ENCODE assay signal across 1 cellular context in the genomic region with DNA sequence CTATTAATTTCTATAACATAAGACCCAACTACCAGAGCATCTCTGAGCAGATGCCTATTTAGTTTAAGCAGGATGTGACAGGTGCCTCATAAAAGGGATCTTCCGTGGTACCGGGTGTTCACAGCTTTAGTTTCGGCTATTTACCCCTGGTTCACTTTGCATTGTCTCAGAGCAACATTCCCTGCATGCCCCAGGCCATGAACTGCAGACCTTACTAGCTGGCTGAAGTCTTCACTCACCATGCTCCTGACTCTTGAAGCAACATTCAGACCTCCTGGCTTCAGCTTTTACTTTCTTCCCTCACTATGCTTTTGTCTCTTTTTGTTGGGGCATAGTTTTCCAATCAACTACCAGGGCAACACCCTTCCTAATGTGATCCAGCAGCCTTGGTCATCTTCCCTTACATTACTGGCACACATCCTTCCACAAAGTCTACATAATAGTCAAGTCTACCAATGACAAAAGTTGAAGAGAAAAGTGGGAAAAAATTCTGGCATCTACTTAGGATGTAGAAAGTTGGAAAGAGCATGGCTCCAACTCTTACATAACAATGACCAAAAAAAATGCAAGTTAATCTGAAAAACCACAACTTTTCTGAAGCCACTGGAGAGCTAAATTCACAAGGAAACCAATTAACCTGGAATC.
TF ChIP-seq lines count a peak whose summit lies in the region.

No MANE protein-coding gene starts in this region.

TF ChIP-seq in H1, 55 proteins besides CTCF, POLR2A, EP300 and RAD21 (continued from another document):
- TF ChIP-seq, protein P1, sequence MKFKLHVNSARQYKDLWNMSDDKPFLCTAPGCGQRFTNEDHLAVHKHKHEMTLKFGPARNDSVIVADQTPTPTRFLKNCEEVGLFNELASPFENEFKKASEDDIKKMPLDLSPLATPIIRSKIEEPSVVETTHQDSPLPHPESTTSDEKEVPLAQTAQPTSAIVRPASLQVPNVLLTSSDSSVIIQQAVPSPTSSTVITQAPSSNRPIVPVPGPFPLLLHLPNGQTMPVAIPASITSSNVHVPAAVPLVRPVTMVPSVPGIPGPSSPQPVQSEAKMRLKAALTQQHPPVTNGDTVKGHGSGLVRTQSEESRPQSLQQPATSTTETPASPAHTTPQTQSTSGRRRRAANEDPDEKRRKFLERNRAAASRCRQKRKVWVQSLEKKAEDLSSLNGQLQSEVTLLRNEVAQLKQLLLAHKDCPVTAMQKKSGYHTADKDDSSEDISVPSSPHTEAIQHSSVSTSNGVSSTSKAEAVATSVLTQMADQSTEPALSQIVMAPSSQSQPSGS (IDR thresholded peaks at IDR 0.05; ENCODE audit: low read length): no peak
- TF ChIP-seq CBX8 (IDR thresholded peaks at IDR 0.05; ENCODE audit: borderline replicate concordance, low read depth, low read length) (no peak), PHF8 (conservative IDR thresholded peaks at IDR 0.05; ENCODE audit: low read depth, low read length) (no peak), RNF2 (IDR thresholded peaks at IDR 0.05; ENCODE audit: borderline replicate concordance, low read depth, low read length, missing control alignments, poor library complexity, severe bottlenecking) (no peak), E2F6 (IDR thresholded peaks at IDR 0.05) (no peak), KDM5A (IDR thresholded peaks at IDR 0.05; ENCODE audit: low read length) (no peak)
